ENCODE assay signal across 7 cellular contexts in genomic region chr16:29202642-29203041, GRCh38.
DNase-seq lines count a peak whose midpoint lies in the region; ATAC-seq and TF ChIP-seq lines count a peak whose summit lies in the region.
"Not testable (repeated sequence)": the region's sequence is repeated elsewhere in the genome, so short reads cannot be mapped to it uniquely, and the experiment has no call there.

No MANE protein-coding gene starts in this region.

- not testable (repeated sequence) for H3K9me2 ChIP-seq in GM23248 (ENCODE audit: insufficient read depth)

- not testable (repeated sequence) for H2AFZ ChIP-seq in GM23248

- TF ChIP-seq POLR2A in body of pancreas (IDR thresholded peaks at IDR 0.05), result not testable (repeated sequence)

- H3K27ac ChIP-seq in GM23248 (peak overlapping the region; percentile 97), body of pancreas (peak overlapping the region; percentile 39 to 73 (median 66))

- WGBS in GM23248 (ENCODE audit: low coverage in 1 of 2, low lambda C conversion rate in 2 of 2, missing lambda C conversion rate in 2 of 2), 2 experiments, result 52 to 53% methylated on average over 10 of the region's 10 CpGs
- 25 to 31% methylated on average over 8 to 10 of the region's 10 CpGs for WGBS in body of pancreas, 2 donors

- H3K4me2 ChIP-seq in GM23248 (ENCODE audit: unreplicated experiment), result not testable (repeated sequence)

- peak; percentile 69 for ATAC-seq in body of pancreas

- not testable (repeated sequence) for H3K27me3 ChIP-seq in GM23248 (replicated peaks; ENCODE audit: insufficient read depth); body of pancreas

- not testable (repeated sequence) for TF ChIP-seq CTCF in body of pancreas (IDR thresholded peaks at IDR 0.05)

- H3K36me3 ChIP-seq in GM23248 (ENCODE audit: low read depth); body of pancreas (replicated peaks in 1 of 2; ENCODE audit: insufficient read depth in 1 of 2, low read depth in 2 of 2): not testable (repeated sequence)

- peaks cover 13% of the 10 kb centered on the region; the same call in 1 of the 2 replicates for H3F3A ChIP-seq in GM23248 (ENCODE audit: insufficient read depth)

- H4K20me1 ChIP-seq in GM23248 (ENCODE audit: insufficient read depth), result not testable (repeated sequence)

- not testable (repeated sequence) for H3K4me3 ChIP-seq in GM23248, body of pancreas

- peaks cover 35% of the 10 kb centered on the region for H3K4me1 ChIP-seq in GM23248 (ENCODE audit: insufficient read depth)
- peaks cover 20% of the 10 kb centered on the region for H3K4me1 ChIP-seq in body of pancreas

- H3K9me3 ChIP-seq in GM23248 (ENCODE audit: low read depth); body of pancreas: not testable (repeated sequence)

- H3K79me2 ChIP-seq in GM23248 (ENCODE audit: insufficient read depth), result not testable (repeated sequence)

- intact Hi-C loops in body of pancreas (cut with DNase I); cardiac septum (cut with DNase I): not testable (repeated sequence)

- in situ Hi-C loops in GM23248 (cut with MboI), result not testable (repeated sequence)

- H3K9ac ChIP-seq in GM23248, result not testable (repeated sequence)

- DNase-seq in GM23248, result not testable (repeated sequence)
- DNase-seq in NCI-H2107 (lab: John Stamatoyannopoulos, UW) (peak; percentile 58), NCI-H774 (lab: John Stamatoyannopoulos, UW) (peak; percentile 84), body of pancreas (peak; percentile 54 to 79 (median 72)), cardiac septum (ENCODE audit: low spot score) (peak; percentile 15), mesenteric fat pad (ENCODE audit: low spot score) (peak; percentile 16), retina (peak; percentile 29)
